Comparison of ENCODE assay signal across 9 cellular contexts in the genomic region with DNA sequence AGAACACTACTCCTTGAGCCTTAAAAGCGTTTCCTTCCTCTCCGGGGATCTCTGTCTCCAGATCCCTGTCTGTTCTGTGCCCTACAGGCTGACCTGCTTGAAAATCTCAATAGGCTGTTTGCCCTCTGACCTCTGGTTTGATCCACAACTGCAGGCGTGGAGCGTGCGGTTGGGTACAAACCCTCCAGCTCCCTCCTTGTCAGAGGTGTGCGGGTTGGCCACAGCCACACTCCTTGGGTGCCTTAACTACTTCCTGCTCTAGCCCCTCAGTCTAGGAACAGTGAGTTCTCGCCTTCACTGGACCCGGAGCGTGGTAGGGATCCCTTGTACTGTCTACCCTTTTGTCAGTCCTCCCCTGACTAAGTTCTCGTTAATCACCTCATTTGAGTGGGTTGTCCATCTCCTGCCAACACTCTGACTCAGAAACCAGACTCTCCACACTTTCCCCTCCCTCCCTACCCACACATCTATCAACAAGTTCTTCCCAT. TPM values are rescaled to one million over a fixed set of nuclear protein-coding genes. Genes with fewer than 3 reads are reported as not detected.
DNase-seq lines count a peak whose midpoint lies in the region; ATAC-seq and TF ChIP-seq lines count a peak whose summit lies in the region.
"Had no signal": no experiment of that assay in that cellular context is flagged by ENCODE, and none has a peak within 500 bp of the region (broad histone marks: within the 10 kb centered on the region; RNA-seq: fewer than 3 reads in every experiment).

No MANE protein-coding gene starts in this region.

- ATAC-seq in heart right ventricle (peak; percentile 1 to 60 (median 31)), gastrocnemius medialis (no peak), HG03175 (IDR thresholded peaks at IDR 0.05; ENCODE audit: unreplicated experiment) (no peak)

- 33 to 57% (median 36%) methylated on average over 10 of the region's 10 CpGs for WGBS in adipose tissue, 3 donors
- whole genome bisulfite sequencing in heart right ventricle, 2 donors = 38 to 41% methylated on average over 10 of the region's 10 CpGs

- H3K9me3 ChIP-seq in heart right ventricle (no peaks in the 10 kb centered on the region), gastrocnemius medialis (no peaks in the 10 kb centered on the region)

- H3K27me3 ChIP-seq in heart right ventricle = no peaks in the 10 kb centered on the region
- H3K27me3 ChIP-seq in gastrocnemius medialis = no peaks in the 10 kb centered on the region

- intact Hi-C loops in heart right ventricle (cut with DNase I) (no loop called here), gastrocnemius medialis (cut with DNase I; ENCODE audit: low total_unique reads) (no loop called here)

- H3K4me1 ChIP-seq in heart right ventricle = peaks cover 35 to 95% (median 70%) of the 10 kb centered on the region in 9 donors
- H3K4me1 ChIP-seq in gastrocnemius medialis = peaks cover 25 to 32% of the 10 kb centered on the region in 2 donors

- peak; percentile 52 for DNase-seq in EL
- peak in 1 of 2 donors; percentile 28 for DNase-seq in heart right ventricle
- no peak for DNase-seq in gastrocnemius medialis
- DNase-seq in medulla oblongata (ENCODE audit: extremely low spot score) = no peak
- DNase-seq in AML-193 (lab: John Stamatoyannopoulos, UW) = no peak
- DNase-seq in OCI-M1 (lab: John Stamatoyannopoulos, UW) = no peak
- DNase-seq: NCI-H1105 had no signal

- H3K27ac ChIP-seq in adipose tissue (ENCODE audit: low read depth, low read length) (peak overlapping the region; percentile 29), heart right ventricle (peak overlapping the region; percentile 39 to 95 (median 86)), gastrocnemius medialis (peak overlapping the region; percentile 60 to 78 (median 72))

- in situ Hi-C loops in gastrocnemius medialis (cut with MboI; ENCODE audit: low sequenced_read_pairs in 4 of 4) = no loop called here

- no peak for TF ChIP-seq CTCF in heart right ventricle (IDR thresholded peaks at IDR 0.05)
- TF ChIP-seq CTCF in gastrocnemius medialis (IDR thresholded peaks at IDR 0.05 in 4 of 5, conservative IDR thresholded peaks at IDR 0.05 in 1 of 5) = no peak

- H3K36me3 ChIP-seq in heart right ventricle (no peaks in the 10 kb centered on the region), gastrocnemius medialis (no peaks in the 10 kb centered on the region)

- H3K4me3 ChIP-seq in heart right ventricle (peak overlapping the region in 6 of 10 donors; percentile 1 to 42 (median 28)), gastrocnemius medialis (peak overlapping the region; percentile 12 to 32 (median 18))

- no peak for TF ChIP-seq POLR2A in gastrocnemius medialis (IDR thresholded peaks at IDR 0.05)

RNA-seq across cellular contexts. Expression of gene CMKLR1, which starts 33.1 kb away (rescaled TPM):
- 1 to 10 TPM; 1.3 to 7.0 (median 5.3) TPM for polyA plus RNA-seq in adipose tissue
- 10 to 100 TPM in 2 of 10 donors, 1 to 10 TPM in 8; 4.7 to 24.0 (median 5.8) TPM for total RNA-seq in heart right ventricle
- polyA plus RNA-seq in heart right ventricle = 1 to 10 TPM; 2.2 to 2.8 TPM
- 1 to 10 TPM; 2.5 to 5.6 (median 4.4) TPM for total RNA-seq in gastrocnemius medialis

Comparison
In these comparisons a context has a peak if more than half of its experiments do, and no peak if none do; other contexts are left out.
1. H3K27ac ChIP-seq: peak in every context shown above with its lines; median percentile 86 in heart right ventricle; 72 in gastrocnemius medialis; 29 in adipose tissue.
2. ATAC-seq: peak in heart right ventricle (8 of 8); none in gastrocnemius medialis (0 of 2) and HG03175 (single experiment).